In genomic region chrY:21295211-21295610, GRCh38 we compare ENCODE assay signal across 25 cellular contexts.
"Had no signal": no experiment of that assay in that cellular context is flagged by ENCODE, and none has a peak within 500 bp of the region (broad histone marks: within the 10 kb centered on the region; RNA-seq: fewer than 3 reads in every experiment).

No MANE protein-coding gene starts in this region.

- H3K36me3 ChIP-seq: SJCRH30 had no signal

- H3K4me1 ChIP-seq: SJCRH30 had no signal

- H3K27me3 ChIP-seq: SJCRH30 had no signal

- DNase-seq: IMR-90, Kasumi-1, MM.1S, NCI-H1092, NCI-H1105 treated with DMSO at 0.1 percent for 48 hours, NCI-H1417 treated with DMSO at 0.1 percent for 48 hours, NCI-H146, NCI-H187, NCI-H2029 treated with DMSO at 0.1 percent for 48 hours, NCI-H2171 treated with DMSO at 0.1 percent for 48 hours, NCI-H345, NCI-H446 treated with DMSO at 0.1 percent for 48 hours, NCI-H510A treated with DMSO at 0.1 percent for 48 hours, NCI-H526, NCI-H748 treated with DMSO at 0.1 percent for 48 hours, PC-3, SHP77 treated with DMSO at 0.1 percent for 48 hours, SJCRH30, SW 1271, T-cell had no signal

- ATAC-seq: HepG2, Panc1, PC-3, Right ventricle myocardium inferior, SK-N-SH treated with all-trans-retinoic acid at 6 μM for 48 hours, T-cell had no signal

- H3K9me3 ChIP-seq: SJCRH30 had no signal

- H3K4me3 ChIP-seq: SJCRH30 had no signal

- H3K27ac ChIP-seq: KMS-11, SJCRH30 had no signal
